In the genomic region with DNA sequence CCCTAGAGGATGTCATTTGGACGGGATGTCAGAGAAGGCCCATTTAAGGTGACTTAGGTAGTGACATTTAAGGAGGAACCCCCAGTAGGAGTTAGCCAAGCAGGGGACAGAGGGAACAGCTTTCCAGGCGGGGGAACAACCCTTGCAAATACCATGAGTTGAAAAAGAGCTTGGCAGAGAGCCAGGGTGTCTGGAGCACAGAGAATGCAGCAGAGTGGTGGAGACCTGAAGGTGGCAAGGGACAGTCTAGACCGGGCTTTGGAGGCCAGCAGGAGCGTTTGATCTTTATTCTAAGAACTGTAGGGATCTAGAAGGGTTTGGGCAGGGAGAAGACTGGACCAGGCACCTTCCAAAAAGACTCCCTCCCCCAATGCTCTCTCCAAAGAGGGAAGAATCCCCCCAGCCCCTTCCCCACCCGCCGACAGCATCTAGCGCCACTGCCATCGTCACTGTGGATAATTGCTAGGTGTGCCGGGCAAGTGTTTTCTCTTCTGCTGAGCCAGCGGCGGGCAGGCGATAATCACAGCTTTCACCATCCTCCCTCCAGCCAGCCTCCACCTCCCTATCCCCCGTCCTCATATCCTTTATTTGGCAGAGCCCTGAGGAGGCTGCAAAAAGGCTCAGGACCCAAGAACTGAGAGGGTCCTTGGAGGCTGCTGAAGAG, we compare ENCODE assay signal across 21 cellular contexts. TPM values are rescaled to one million over a fixed set of nuclear protein-coding genes. Genes with fewer than 3 reads are reported as not detected.
A peak's percentile ranks its signal among the peaks of the same experiment; 100 is the strongest.
DNase-seq lines count a peak whose midpoint lies in the region; ATAC-seq and TF ChIP-seq lines count a peak whose summit lies in the region.
"Had no signal": no experiment of that assay in that cellular context is flagged by ENCODE, and none has a peak within 500 bp of the region (broad histone marks: within the 10 kb centered on the region; RNA-seq: fewer than 3 reads in every experiment).

No MANE protein-coding gene starts in this region.

- intact Hi-C loops in transverse colon (cut with DNase I; ENCODE audit: low total_unique reads) = no loop called here

- H3K9me3 ChIP-seq in transverse colon = no peaks in the 10 kb centered on the region
- H3K9me3 ChIP-seq: pancreas, thyroid gland had no signal

- TF ChIP-seq CTCF in transverse colon (IDR thresholded peaks at IDR 0.05) = no peak

- 72 to 100% methylated on average over 1 to 12 of the region's 13 CpGs for WGBS in transverse colon (ENCODE audit: low coverage in 1 of 2), 2 donors

- no peaks in the 10 kb centered on the region for H3K36me3 ChIP-seq in transverse colon
- H3K36me3 ChIP-seq: pancreas, thyroid gland had no signal

- 0 out of 3 replicates have a peak, but pooled peaks have one; percentile 25 for ATAC-seq in SK-N-SH treated with all-trans-retinoic acid at 6 μM for 48 hours
- ATAC-seq in GM21390 (IDR thresholded peaks at IDR 0.05; ENCODE audit: unreplicated experiment) = no peak
- ATAC-seq: naive thymus-derived CD4-positive, alpha-beta T cell; pancreas; Right ventricle myocardium inferior had no signal

- TF ChIP-seq POLR2A in transverse colon (IDR thresholded peaks at IDR 0.05) = no peak

- H3K4me1 ChIP-seq in transverse colon = peaks cover 0 to 27% (median 6%) of the 10 kb centered on the region in 4 donors

- H3K27ac ChIP-seq in transverse colon = no peak overlapping the region
- H3K27ac ChIP-seq: C4-2B, HL-60, pancreas, thyroid gland had no signal

- in situ Hi-C loops in transverse colon (cut with MboI; ENCODE audit: low pct_ligation_motif_present in 1 of 4, low pct_unique_long_range_greater_than_20kb in 1 of 4, low sequenced_read_pairs in 3 of 4) = no loop called here

- TF ChIP-seq EP300 in transverse colon (IDR thresholded peaks at IDR 0.05; ENCODE audit: low read depth) = no peak

- no peak overlapping the region for H3K4me3 ChIP-seq in transverse colon
- H3K4me3 ChIP-seq: pancreas, thyroid gland had no signal

- peak; percentile 30 to 79 for DNase-seq in NCI-H2081 (lab: John Stamatoyannopoulos, UW)
- DNase-seq in NCI-H2081 treated with DMSO at 0.1 percent for 48 hours (lab: John Stamatoyannopoulos, UW) = no peak
- peak; percentile 31 for DNase-seq in NCI-H146 treated with DMSO at 0.1 percent for 48 hours (lab: John Stamatoyannopoulos, UW; ENCODE audit: unreplicated experiment)
- DNase-seq in transverse colon = peak; percentile 5
- DNase-seq in NCI-H526 (lab: John Stamatoyannopoulos, UW) = no peak
- no peak for DNase-seq in DMS114 treated with DMSO at 0.1 percent for 48 hours (lab: John Stamatoyannopoulos, UW; ENCODE audit: unreplicated experiment)
- DNase-seq: activated CD4-positive, alpha-beta T cell treated with anti-CD3 and anti-CD28 coated beads, Interleukin-2, amount 10 ng/mL, durations not matched to agents 7 days and 5 days; caudate nucleus; DMS153; foreskin melanocyte; naive thymus-derived CD4-positive, alpha-beta T cell; stimulated activated CD4-positive, alpha-beta T cell treated with anti-CD3 and anti-CD28 coated beads, Interleukin-1b, Interleukin-23, amount 100 ng/mL, for 48 hours; stimulated activated naive CD4-positive, alpha-beta T cell; T-helper 1 cell; thyroid gland had no signal

- peaks cover 12% of the 10 kb centered on the region for H3K27me3 ChIP-seq in transverse colon
- H3K27me3 ChIP-seq: pancreas, thyroid gland had no signal

TF ChIP-seq in SK-N-SH treated with all-trans-retinoic acid at 6 μM for 48 hours, 23 proteins besides CTCF, POLR2A, EP300 and RAD21 (continues in another document):
- TF ChIP-seq CSDC2 (CRISPR knock-in tag; IDR thresholded peaks at IDR 0.05) (no peak), ZFP3 (CRISPR knock-in tag; IDR thresholded peaks at IDR 0.05) (no peak), ISL1 (CRISPR knock-in tag; IDR thresholded peaks at IDR 0.05) (no peak), OSR1 (CRISPR knock-in tag; IDR thresholded peaks at IDR 0.05) (no peak), ZNF565 (CRISPR knock-in tag; conservative IDR thresholded peaks at IDR 0.05; ENCODE audit: low read depth) (no peak), ZFP30 (CRISPR knock-in tag; IDR thresholded peaks at IDR 0.05) (no peak), CSRNP3 (CRISPR knock-in tag; IDR thresholded peaks at IDR 0.05) (no peak), ZNF70 (CRISPR knock-in tag; IDR thresholded peaks at IDR 0.05) (no peak), PPARA (CRISPR knock-in tag; IDR thresholded peaks at IDR 0.05; ENCODE audit: borderline replicate concordance) (no peak), RARB (CRISPR knock-in tag; IDR thresholded peaks at IDR 0.05) (no peak), TSHZ2 (CRISPR knock-in tag; IDR thresholded peaks at IDR 0.05) (no peak), BACH2 (CRISPR knock-in tag; IDR thresholded peaks at IDR 0.05; ENCODE audit: borderline replicate concordance) (no peak), SNAI2 (CRISPR knock-in tag; IDR thresholded peaks at IDR 0.05) (no peak)
- TF ChIP-seq, protein P1, sequence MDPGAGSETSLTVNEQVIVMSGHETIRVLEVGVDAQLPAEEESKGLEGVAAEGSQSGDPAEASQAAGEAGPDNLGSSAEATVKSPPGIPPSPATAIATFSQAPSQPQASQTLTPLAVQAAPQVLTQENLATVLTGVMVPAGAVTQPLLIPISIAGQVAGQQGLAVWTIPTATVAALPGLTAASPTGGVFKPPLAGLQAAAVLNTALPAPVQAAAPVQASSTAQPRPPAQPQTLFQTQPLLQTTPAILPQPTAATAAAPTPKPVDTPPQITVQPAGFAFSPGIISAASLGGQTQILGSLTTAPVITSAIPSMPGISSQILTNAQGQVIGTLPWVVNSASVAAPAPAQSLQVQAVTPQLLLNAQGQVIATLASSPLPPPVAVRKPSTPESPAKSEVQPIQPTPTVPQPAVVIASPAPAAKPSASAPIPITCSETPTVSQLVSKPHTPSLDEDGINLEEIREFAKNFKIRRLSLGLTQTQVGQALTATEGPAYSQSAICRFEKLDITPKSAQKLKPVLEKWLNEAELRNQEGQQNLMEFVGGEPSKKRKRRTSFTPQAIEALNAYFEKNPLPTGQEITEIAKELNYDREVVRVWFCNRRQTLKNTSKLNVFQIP (CRISPR knock-in tag; IDR thresholded peaks at IDR 0.05; ENCODE audit: borderline replicate concordance, low read depth) = no peak
- TF ChIP-seq, protein P2, sequence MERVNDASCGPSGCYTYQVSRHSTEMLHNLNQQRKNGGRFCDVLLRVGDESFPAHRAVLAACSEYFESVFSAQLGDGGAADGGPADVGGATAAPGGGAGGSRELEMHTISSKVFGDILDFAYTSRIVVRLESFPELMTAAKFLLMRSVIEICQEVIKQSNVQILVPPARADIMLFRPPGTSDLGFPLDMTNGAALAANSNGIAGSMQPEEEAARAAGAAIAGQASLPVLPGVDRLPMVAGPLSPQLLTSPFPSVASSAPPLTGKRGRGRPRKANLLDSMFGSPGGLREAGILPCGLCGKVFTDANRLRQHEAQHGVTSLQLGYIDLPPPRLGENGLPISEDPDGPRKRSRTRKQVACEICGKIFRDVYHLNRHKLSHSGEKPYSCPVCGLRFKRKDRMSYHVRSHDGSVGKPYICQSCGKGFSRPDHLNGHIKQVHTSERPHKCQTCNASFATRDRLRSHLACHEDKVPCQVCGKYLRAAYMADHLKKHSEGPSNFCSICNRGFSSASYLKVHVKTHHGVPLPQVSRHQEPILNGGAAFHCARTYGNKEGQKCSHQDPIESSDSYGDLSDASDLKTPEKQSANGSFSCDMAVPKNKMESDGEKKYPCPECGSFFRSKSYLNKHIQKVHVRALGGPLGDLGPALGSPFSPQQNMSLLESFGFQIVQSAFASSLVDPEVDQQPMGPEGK (CRISPR knock-in tag; IDR thresholded peaks at IDR 0.05; ENCODE audit: borderline replicate concordance) = no peak

RNA-seq across cellular contexts. Expression of gene BEGAIN, which starts 33.4 kb away (rescaled TPM):
- total RNA-seq in transverse colon = 1 to 10 TPM in 1 of 4 donors, under 1 TPM in 2, not detected in 1; 0.27 to 2.5 (median 0.37) TPM

Comparison
In these comparisons a context has a peak if more than half of its experiments do, and no peak if none do; other contexts are left out.
1. DNase-seq: peak in NCI-H2081 (2 of 2), NCI-H146 treated with DMSO at 0.1 percent for 48 hours (single experiment) and transverse colon (single experiment); none in NCI-H2081 treated with DMSO at 0.1 percent for 48 hours (single experiment), NCI-H526 (0 of 2) and DMS114 treated with DMSO at 0.1 percent for 48 hours (single experiment).